In the genomic region with DNA sequence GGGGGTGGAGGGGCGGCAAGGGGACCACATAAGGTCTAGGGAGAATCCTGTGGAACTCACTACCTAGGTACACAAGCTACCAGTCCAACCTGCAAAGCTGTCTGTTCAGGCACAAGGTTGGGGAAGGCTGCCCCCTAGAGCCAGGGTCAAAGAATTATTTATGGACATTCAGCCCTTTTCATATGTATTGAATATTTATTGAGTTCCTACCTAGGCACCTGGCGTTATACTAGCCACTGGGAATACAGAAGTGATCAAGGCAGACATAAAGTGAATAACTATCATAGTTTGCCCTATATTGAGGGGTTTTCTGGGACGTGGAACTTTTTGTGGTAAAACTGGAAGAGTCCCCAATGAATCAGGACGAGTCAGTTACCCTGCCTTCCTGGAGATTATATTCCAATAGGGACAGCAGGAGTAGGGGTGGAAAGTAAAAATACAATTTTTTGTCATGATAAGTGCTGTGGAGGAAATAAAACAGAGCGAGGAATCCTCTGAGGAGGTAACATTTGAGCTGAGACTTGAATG, we compare ENCODE assay signal across 8 cellular contexts. TPM values are rescaled to one million over a fixed set of nuclear protein-coding genes. Genes with fewer than 3 reads are reported as not detected.
DNase-seq lines count a peak whose midpoint lies in the region; ATAC-seq and TF ChIP-seq lines count a peak whose summit lies in the region.

No MANE protein-coding gene starts in this region.

- no peaks in the 10 kb centered on the region for H3K36me3 ChIP-seq in Peyer's patch

- no peaks in the 10 kb centered on the region for H3K9me3 ChIP-seq in Peyer's patch

- H3K4me1 ChIP-seq in Peyer's patch: peaks cover 0 to 3% (median 1%) of the 10 kb centered on the region in 4 donors

- ATAC-seq in GM19023 (IDR thresholded peaks at IDR 0.05; ENCODE audit: unreplicated experiment): no peak
- no peak for ATAC-seq in omental fat pad (ENCODE audit: low FRiP score)

- DNase-seq in COR-L47 (lab: John Stamatoyannopoulos, UW) (peak; percentile 49), HFF-Myc (ENCODE audit: extremely low read depth, low read depth) (no peak), Peyer's patch (peak; percentile 56 to 83 (median 83)), head of caudate nucleus (peak in 35 of 42 donors; percentile 48 to 87 (median 72)), omental fat pad (ENCODE audit: low spot score) (no peak)
- peak; percentile 64 for DNase-seq in activated T-helper 9 cell treated with anti-CD3 and anti-CD28 coated beads, Interleukin-2, amount 50 U/mL, for 16 hours (ENCODE audit: low read depth)
- peak; percentile 82 for DNase-seq in stimulated activated CD4-positive, alpha-beta T cell treated with anti-CD3 and anti-CD28 coated beads, Interleukin-15, amount 100 ng/mL, for 24 hours

- no peaks in the 10 kb centered on the region for H3K27me3 ChIP-seq in Peyer's patch

- no peak overlapping the region for H3K27ac ChIP-seq in Peyer's patch

- H3K4me3 ChIP-seq in HFF-Myc (replicated peaks; ENCODE audit: low read depth, low read length) (no peak overlapping the region), Peyer's patch (no peak overlapping the region)

- TF ChIP-seq CTCF in HFF-Myc (IDR thresholded peaks at IDR 0.05; ENCODE audit: low read depth, low read length, missing control alignments) (peak; percentile 50), Peyer's patch (IDR thresholded peaks at IDR 0.05) (peak in 5 of 6 experiments; percentile 31 to 84 (median 74)), omental fat pad (IDR thresholded peaks at IDR 0.05) (no peak)

- TF ChIP-seq POLR2A in Peyer's patch (IDR thresholded peaks at IDR 0.05): peak in 1 of 2 donors; percentile 8

- intact Hi-C loops in head of caudate nucleus (cut with DNase I): no loop called here

RNA-seq across cellular contexts. Expression of a gene that starts 5.8 kb away (rescaled TPM):
- 10 to 100 TPM; 14.9 to 21.5 (median 15.9) TPM for total RNA-seq in Peyer's patch
- 10 to 100 TPM; 27.6 to 50.3 (median 48.1) TPM for total RNA-seq in omental fat pad

RNA-seq across cellular contexts. Expression of a gene that starts 8.6 kb away (rescaled TPM):
- total RNA-seq in Peyer's patch (10 to 100 TPM in 3 of 4 donors, 1 to 10 TPM in 1; 4.9 to 33.0 (median 16.9) TPM), omental fat pad (100 to 1,000 TPM in 1 of 4 donors, 10 to 100 TPM in 3; 24.2 to 270 (median 59.1) TPM)

RNA-seq across cellular contexts. Expression of a gene that starts 42.0 kb away (rescaled TPM):
- total RNA-seq in Peyer's patch: not detected
- 1 to 10 TPM; 2.1 to 2.7 (median 2.2) TPM for total RNA-seq in omental fat pad

RNA-seq across cellular contexts. Expression of a gene that starts 52.4 kb away (rescaled TPM):
- total RNA-seq in Peyer's patch (10 to 100 TPM in 3 of 4 donors, 1 to 10 TPM in 1; 9.8 to 80.9 (median 36.8) TPM), omental fat pad (100 to 1,000 TPM in 1 of 4 donors, 10 to 100 TPM in 3; 40.3 to 102 (median 62.9) TPM)

Comparison
In these comparisons a context has a peak if more than half of its experiments do, and no peak if none do; other contexts are left out.
1. DNase-seq: peak in COR-L47 (single experiment), Peyer's patch (3 of 3), activated T-helper 9 cell treated with anti-CD3 and anti-CD28 coated beads, Interleukin-2, amount 50 U/mL, for 16 hours (single experiment), head of caudate nucleus (35 of 42) and stimulated activated CD4-positive, alpha-beta T cell treated with anti-CD3 and anti-CD28 coated beads, Interleukin-15, amount 100 ng/mL, for 24 hours (single experiment); none in HFF-Myc (single experiment) and omental fat pad (single experiment).
2. CTCF ChIP-seq: peak in HFF-Myc (single experiment) and Peyer's patch (5 of 6); none in omental fat pad (0 of 3).